In genomic region chrX:19225906-19226305, GRCh38 we compare ENCODE assay signal across 12 cellular contexts.
DNase-seq lines count a peak whose midpoint lies in the region; ATAC-seq and TF ChIP-seq lines count a peak whose summit lies in the region.
"Had no signal": no experiment of that assay in that cellular context is flagged by ENCODE, and none has a peak within 500 bp of the region (broad histone marks: within the 10 kb centered on the region; RNA-seq: fewer than 3 reads in every experiment).

No MANE protein-coding gene starts in this region.

- no peaks in the 10 kb centered on the region for H4K20me1 ChIP-seq in mammary epithelial cell (ENCODE audit: insufficient read depth, low read length)
- H4K20me1 ChIP-seq: BLaER1 had no signal

- H3K4me1 ChIP-seq in mammary epithelial cell (ENCODE audit: insufficient read depth, low read length) = no peaks in the 10 kb centered on the region
- H3K4me1 ChIP-seq: BLaER1 had no signal

- H3K36me3 ChIP-seq in mammary epithelial cell (ENCODE audit: insufficient read depth, low read length) = no peaks in the 10 kb centered on the region
- H3K36me3 ChIP-seq: BLaER1 had no signal

- peaks cover 6% of the 10 kb centered on the region for H3K27me3 Mint-ChIP-seq in chondrocyte (ENCODE audit: low read depth)

- in situ Hi-C loops in T47D (cut with HindIII; ENCODE audit: low pct_unique_long_range_greater_than_20kb, low sequenced_read_pairs) = no loop called here
- in situ Hi-C loops in mammary epithelial cell (cut with MboI; ENCODE audit: low sequenced_read_pairs in 2 of 2) = no loop called here

- peak; percentile 46 for ATAC-seq in stimulated activated effector memory CD8-positive, alpha-beta T cell treated with anti-CD3 and anti-CD28 coated beads, Interleukin-12 subunit alpha, Interleukin-12 subunit beta, amount 100 ng/mL, for 72 hours

- H3K79me2 ChIP-seq in mammary epithelial cell (ENCODE audit: insufficient read depth, low read length) = no peaks in the 10 kb centered on the region

- peak; percentile 4 to 57 for DNase-seq in T47D (ENCODE audit: low read depth in 1 of 2, low spot score in 1 of 2)
- DNase-seq in mammary epithelial cell = no peak
- peak; percentile 27 for DNase-seq in NB4 (ENCODE audit: low read depth)
- no peak for DNase-seq in chondrocyte (ENCODE audit: low spot score)
- no peak for DNase-seq in stimulated activated effector memory CD8-positive, alpha-beta T cell treated with anti-CD3 and anti-CD28 coated beads, Interleukin-12 subunit alpha, Interleukin-12 subunit beta, amount 100 ng/mL, for 72 hours (ENCODE audit: low spot score in 2 of 2)
- DNase-seq in substantia nigra (lab: John Stamatoyannopoulos, UW) = no peak
- no peak for DNase-seq in amniotic stem cell (lab: John Stamatoyannopoulos, UW)
- DNase-seq in NCI-H510A (lab: John Stamatoyannopoulos, UW) = no peak
- DNase-seq: effector memory CD4-positive, alpha-beta T cell had no signal

- WGBS in mammary epithelial cell (ENCODE audit: low coverage, missing lambda C conversion rate) = 49% methylated on average over 7 of the region's 7 CpGs

- no peak overlapping the region for H3K27ac ChIP-seq in mammary epithelial cell (ENCODE audit: insufficient read depth, low read depth, low read length)
- no peak overlapping the region for H3K27ac ChIP-seq in substantia nigra (ENCODE audit: low read depth, low read length, poor library complexity, severe bottlenecking)
- H3K27ac ChIP-seq: BLaER1, KMS-11 had no signal

- TF ChIP-seq CTCF in mammary epithelial cell (conservative IDR thresholded peaks at IDR 0.05 in 1 of 2, IDR thresholded peaks at IDR 0.05 in 1 of 2; ENCODE audit: extremely low read depth in 1 of 2, insufficient read depth in 1 of 2, low read depth in 1 of 2, low read length in 2 of 2) (peak in 1 of 2 donors; percentile 49), NB4 (IDR thresholded peaks at IDR 0.05; ENCODE audit: low read depth, low read length) (peak; percentile 15), chondrocyte (IDR thresholded peaks at IDR 0.05) (peak; percentile 57)

- no peaks in the 10 kb centered on the region for H3K4me1 Mint-ChIP-seq in chondrocyte (ENCODE audit: low read depth)
- no peaks in the 10 kb centered on the region for H3K4me1 Mint-ChIP-seq in stimulated activated effector memory CD8-positive, alpha-beta T cell treated with anti-CD3 and anti-CD28 coated beads, Interleukin-12 subunit alpha, Interleukin-12 subunit beta, amount 100 ng/mL, for 72 hours

- H3K27ac Mint-ChIP-seq in chondrocyte (ENCODE audit: unreplicated experiment) = no peak overlapping the region
- H3K27ac Mint-ChIP-seq in stimulated activated effector memory CD8-positive, alpha-beta T cell treated with anti-CD3 and anti-CD28 coated beads, Interleukin-12 subunit alpha, Interleukin-12 subunit beta, amount 100 ng/mL, for 72 hours = no peak overlapping the region
- H3K27ac Mint-ChIP-seq: stimulated activated naive CD8-positive, alpha-beta T cell treated with anti-CD3 and anti-CD28 coated beads, Interleukin-15, Interleukin-2, amounts not matched to agents 100 ng/mL and 50 ng/mL, for 24 hours had no signal

- TF ChIP-seq POLR2A in NB4 (IDR thresholded peaks at IDR 0.05; ENCODE audit: extremely low read depth, insufficient read length) = no peak

- dilution Hi-C loops in mammary epithelial cell (cut with HindIII; ENCODE audit: low sequenced_read_pairs) = no loop called here

- H3K36me3 Mint-ChIP-seq in chondrocyte (ENCODE audit: low read depth) = no peaks in the 10 kb centered on the region
- H3K36me3 Mint-ChIP-seq in stimulated activated effector memory CD8-positive, alpha-beta T cell treated with anti-CD3 and anti-CD28 coated beads, Interleukin-12 subunit alpha, Interleukin-12 subunit beta, amount 100 ng/mL, for 72 hours = no peaks in the 10 kb centered on the region

- H3K4me3 ChIP-seq in mammary epithelial cell (replicated peaks in 1 of 3; ENCODE audit: insufficient read depth in 1 of 3, low read depth in 2 of 3, low read length in 3 of 3) (no peak overlapping the region), NB4 (ENCODE audit: low read depth, low read length) (no peak overlapping the region)
- H3K4me3 ChIP-seq: BLaER1 had no signal

- no peak overlapping the region for H2AFZ ChIP-seq in mammary epithelial cell (ENCODE audit: low read depth, low read length)

- BruUV-seq in mammary epithelial cell (replicated peaks; lab: Mats Ljungman, UMichigan) = no TSS peak

- intact Hi-C loops in mammary epithelial cell (cut with micrococcal nuclease) = loop anchor here (2.0 to 10.0 kb wide), 2 partner anchors 119 to 181 kb away; no protein-coding TSS in a partner anchor

- CTCF ChIA-PET in mammary epithelial cell (lab: Charles Lee; ENCODE audit: low non-redundant PET) = no interaction called here

- H3K4me2 ChIP-seq in mammary epithelial cell (ENCODE audit: insufficient read depth, low read depth, low read length) = no peak overlapping the region
- H3K4me2 ChIP-seq: BLaER1, KMS-11 had no signal

- H3K27me3 ChIP-seq in mammary epithelial cell (ENCODE audit: insufficient read depth, low read length) = no peaks in the 10 kb centered on the region

- no peak overlapping the region for H3K9ac ChIP-seq in mammary epithelial cell (ENCODE audit: insufficient read depth, low read length)
- H3K9ac ChIP-seq: BLaER1, KMS-11 had no signal

- peaks cover 5% of the 10 kb centered on the region for H3K9me3 ChIP-seq in mammary epithelial cell (replicated peaks; ENCODE audit: insufficient read depth, low read length)
- H3K9me3 ChIP-seq: BLaER1 had no signal

- H3K9me3 Mint-ChIP-seq in chondrocyte (ENCODE audit: low read depth) = peaks cover 6% of the 10 kb centered on the region
- H3K9me3 Mint-ChIP-seq in stimulated activated effector memory CD8-positive, alpha-beta T cell treated with anti-CD3 and anti-CD28 coated beads, Interleukin-12 subunit alpha, Interleukin-12 subunit beta, amount 100 ng/mL, for 72 hours = no peaks in the 10 kb centered on the region
- H3K9me3 Mint-ChIP-seq: stimulated activated naive CD8-positive, alpha-beta T cell treated with anti-CD3 and anti-CD28 coated beads, Interleukin-15, Interleukin-2, amounts not matched to agents 100 ng/mL and 50 ng/mL, for 24 hours had no signal

- no peak overlapping the region for H3K4me3 Mint-ChIP-seq in chondrocyte (ENCODE audit: unreplicated experiment)
- H3K4me3 Mint-ChIP-seq in stimulated activated effector memory CD8-positive, alpha-beta T cell treated with anti-CD3 and anti-CD28 coated beads, Interleukin-12 subunit alpha, Interleukin-12 subunit beta, amount 100 ng/mL, for 72 hours = no peak overlapping the region
- H3K4me3 Mint-ChIP-seq: stimulated activated naive CD8-positive, alpha-beta T cell treated with anti-CD3 and anti-CD28 coated beads, Interleukin-15, Interleukin-2, amounts not matched to agents 100 ng/mL and 50 ng/mL, for 24 hours had no signal

Comparison
In these comparisons a context has a peak if more than half of its experiments do, and no peak if none do; other contexts are left out.
1. DNase-seq: peak in T47D (2 of 2) and NB4 (single experiment); none in mammary epithelial cell (single experiment), chondrocyte (single experiment), stimulated activated effector memory CD8-positive, alpha-beta T cell treated with anti-CD3 and anti-CD28 coated beads, Interleukin-12 subunit alpha, Interleukin-12 subunit beta, amount 100 ng/mL, for 72 hours (0 of 2), substantia nigra (0 of 49), amniotic stem cell (single experiment) and NCI-H510A (single experiment).